ENCODE assay signal across 7 cellular contexts in the genomic region with DNA sequence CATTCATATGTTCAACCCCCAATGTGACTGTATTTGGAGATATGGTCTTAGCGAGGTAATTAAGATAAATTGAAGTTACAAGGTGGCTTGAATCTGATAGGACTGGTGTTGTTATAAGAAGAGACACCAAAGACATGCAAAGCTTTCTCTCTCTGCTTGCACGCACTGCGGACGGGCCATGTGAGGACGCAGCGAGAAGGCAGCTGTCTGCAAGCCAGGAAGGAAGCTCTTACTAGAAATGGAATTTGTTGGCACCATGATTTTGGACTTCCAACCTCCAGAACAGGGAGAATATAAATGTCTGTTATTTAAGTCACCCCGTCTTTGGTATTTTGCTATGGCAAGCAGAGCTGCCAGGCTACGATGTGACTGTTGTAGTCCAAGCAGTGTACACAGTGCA. TPM values are rescaled to one million over a fixed set of nuclear protein-coding genes. Genes with fewer than 3 reads are reported as not detected.
"Had no signal": no experiment of that assay in that cellular context is flagged by ENCODE, and none has a peak within 500 bp of the region (broad histone marks: within the 10 kb centered on the region; RNA-seq: fewer than 3 reads in every experiment).

No MANE protein-coding gene starts in this region.

- DNase-seq: H9, HCEC 1CT, IMR-90, KG1 had no signal

- H3K4me3 ChIP-seq: GM23338, K562 had no signal

- H2AFZ ChIP-seq: GM23338 had no signal

- H3K4me2 ChIP-seq: GM23338 had no signal

RNA-seq across cellular contexts. Expression of a gene that starts 4.8 kb away (rescaled TPM):
- total RNA-seq: HT-29, IMR-90, K562 had no signal
- polyA plus RNA-seq: IMR-90 had no signal
